27 cellular contexts compared by ENCODE assay signal in genomic region chr16:77956231-77956630, GRCh38.
"Had no signal": no experiment of that assay in that cellular context is flagged by ENCODE, and none has a peak within 500 bp of the region (broad histone marks: within the 10 kb centered on the region; RNA-seq: fewer than 3 reads in every experiment).

No MANE protein-coding gene starts in this region.

- H3K27me3 ChIP-seq: neural progenitor cell, neutrophil, right atrium auricular region, testis, thyroid gland, transverse colon, upper lobe of left lung, vagina had no signal

- H3K9ac ChIP-seq: neural progenitor cell, parathyroid adenoma had no signal

- H3K4me3 ChIP-seq: left ventricle myocardium inferior, lung, neural progenitor cell, psoas muscle, right atrium auricular region, skin epidermis, stomach, testis, thyroid gland, transverse colon, upper lobe of left lung, vagina had no signal

- H3K27ac ChIP-seq: left ventricle myocardium inferior, neural progenitor cell, neutrophil, parathyroid adenoma, psoas muscle, right atrium auricular region, skin epidermis, stomach, testis, thyroid gland, transverse colon, upper lobe of left lung, vagina had no signal

- ATAC-seq: natural killer cell; psoas muscle; sciatic nerve; stimulated activated naive B cell treated with anti-CD40 and anti-IgM and Interleukin-4, amounts not matched to agents 10 μg/mL and 1 μg/mL and 100 μg/mL, for 72 hours; stimulated activated naive CD8-positive, alpha-beta T cell treated with anti-CD3 and anti-CD28 coated beads, Interleukin-15, Interleukin-2, amounts not matched to agents 100 U/mL and 50 U/mL, for 24 hours had no signal

- H3K36me3 ChIP-seq: left ventricle myocardium inferior, neural progenitor cell, neutrophil, right atrium auricular region, stomach, thyroid gland, transverse colon, upper lobe of left lung, vagina had no signal

- H2AFZ ChIP-seq: neural progenitor cell, parathyroid adenoma had no signal

- H3K79me2 ChIP-seq: parathyroid adenoma had no signal

- H3K4me1 ChIP-seq: left ventricle myocardium inferior, neural progenitor cell, parathyroid adenoma, psoas muscle, right atrium auricular region, stomach, testis, thyroid gland, transverse colon, upper lobe of left lung, vagina had no signal

- H3K9me3 ChIP-seq: left ventricle myocardium inferior, neutrophil, psoas muscle, right atrium auricular region, stomach, testis, thyroid gland, transverse colon, upper lobe of left lung, vagina had no signal

- H3K4me2 ChIP-seq: neural progenitor cell had no signal

- DNase-seq: islet precursor cell; left ventricle myocardium inferior; mesendoderm; naive B cell; natural killer cell; nephron progenitor cell; occipital lobe; psoas muscle; stimulated activated CD4-positive, alpha-beta T cell treated with anti-CD3 and anti-CD28 coated beads, Interleukin-12 subunit alpha, Interleukin-12 subunit beta, amount 100 ng/mL, for 4 hours; stimulated activated CD4-positive, alpha-beta T cell treated with anti-CD3 and anti-CD28 coated beads, Interleukin-15, amount 100 ng/mL, for 24 hours; stimulated activated CD4-positive, alpha-beta T cell treated with anti-CD3 and anti-CD28 coated beads, Interleukin-2, amount 100 ng/mL, for 24 hours; stimulated activated CD4-positive, alpha-beta T cell treated with anti-CD3 and anti-CD28 coated beads, Interleukin-4, amount 100 ng/mL, for 1 hour; stimulated activated naive B cell treated with anti-CD40 and anti-IgM and Interleukin-4, amounts not matched to agents 10 μg/mL and 1 μg/mL and 100 μg/mL, for 72 hours; stimulated activated naive CD8-positive, alpha-beta T cell treated with anti-CD3 and anti-CD28 coated beads, Interleukin-15, Interleukin-2, amounts not matched to agents 100 U/mL and 50 U/mL, for 24 hours; stomach; testis; thyroid gland; transverse colon; upper lobe of left lung had no signal
